ENCODE assay signal across 26 cellular contexts in the genomic region with DNA sequence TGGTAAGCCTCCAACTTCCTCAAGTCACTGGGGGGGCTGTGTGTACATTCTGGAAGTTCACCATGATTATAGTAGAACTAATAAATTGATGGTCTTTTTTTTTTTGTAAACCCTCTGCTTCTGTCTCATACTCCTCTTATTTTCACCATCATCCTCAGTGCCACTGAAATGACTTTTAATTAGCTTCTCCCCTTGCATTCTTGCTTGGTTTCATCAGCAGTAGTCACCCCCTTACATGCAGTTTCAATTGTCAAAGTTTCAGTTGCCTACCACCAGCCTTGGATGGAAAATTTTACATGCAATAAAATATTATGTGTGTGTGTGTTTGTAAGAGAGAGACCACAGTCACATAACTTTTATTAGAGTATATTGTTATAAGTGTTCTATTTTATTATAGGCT.
"Had no signal": no experiment of that assay in that cellular context is flagged by ENCODE, and none has a peak within 500 bp of the region (broad histone marks: within the 10 kb centered on the region; RNA-seq: fewer than 3 reads in every experiment).

No MANE protein-coding gene starts in this region.

- H3K27me3 ChIP-seq: brain microvascular endothelial cell, Peyer's patch had no signal

- H3K4me3 ChIP-seq: K562, Peyer's patch had no signal

- H3K27ac ChIP-seq: brain microvascular endothelial cell, Peyer's patch had no signal

- H3K36me3 ChIP-seq: brain microvascular endothelial cell, Peyer's patch had no signal

- DNase-seq: activated CD4-positive, alpha-beta T cell treated with anti-CD3 and anti-CD28 coated beads, Interleukin-2, amount 10 ng/mL, durations not matched to agents 7 days and 5 days; activated CD4-positive, alpha-beta T cell treated with anti-CD3 and anti-CD28 coated beads, Interleukin-2, amount 50 U/mL, for 48 hours; activated CD8-positive, alpha-beta T cell treated with anti-CD3 and anti-CD28 coated beads, Interleukin-2, amount 10 ng/mL, durations not matched to agents 7 days and 5 days; activated effector memory CD4-positive, alpha-beta T cell treated with Interleukin-2 at 50 U/mL for 16 hours; activated naive CD4-positive, alpha-beta T cell treated with anti-CD3 and anti-CD28 coated beads, Interleukin-2, amount 50 U/mL, for 16 hours; activated naive CD8-positive, alpha-beta T cell treated with anti-CD3 and anti-CD28 coated beads for 36 hours; activated T-cell treated with anti-CD3 and anti-CD28 coated beads, Interleukin-2, amount 50 U/mL, for 24 hours; amniotic stem cell; aorta; brain microvascular endothelial cell; central memory CD4-positive, alpha-beta T cell; NCI-H1048; NCI-H1105 treated with DMSO at 0.1 percent for 48 hours; NCI-H1436; NCI-H1694; NCI-H1930; NCI-H2081 treated with DMSO at 0.1 percent for 48 hours; NCI-H226; NCI-H446 treated with DMSO at 0.1 percent for 48 hours; NCI-H69; PC-3; Peyer's patch; RPMI8226; SHP77 treated with DMSO at 0.1 percent for 48 hours; SW 1271 had no signal

- H3K27ac Mint-ChIP-seq: activated CD4-positive, alpha-beta T cell treated with anti-CD3 and anti-CD28 coated beads, Interleukin-2, amount 10 ng/mL, durations not matched to agents 7 days and 5 days; activated CD8-positive, alpha-beta T cell treated with anti-CD3 and anti-CD28 coated beads, Interleukin-2, amount 10 ng/mL, durations not matched to agents 7 days and 5 days; activated naive CD8-positive, alpha-beta T cell treated with anti-CD3 and anti-CD28 coated beads for 36 hours; activated T-cell treated with anti-CD3 and anti-CD28 coated beads, Interleukin-2, amount 50 U/mL, for 24 hours had no signal

- H3K27me3 Mint-ChIP-seq: activated CD4-positive, alpha-beta T cell treated with anti-CD3 and anti-CD28 coated beads, Interleukin-2, amount 10 ng/mL, durations not matched to agents 7 days and 5 days; activated naive CD8-positive, alpha-beta T cell treated with anti-CD3 and anti-CD28 coated beads for 36 hours; activated T-cell treated with anti-CD3 and anti-CD28 coated beads, Interleukin-2, amount 50 U/mL, for 24 hours had no signal

- H3K4me1 ChIP-seq: Peyer's patch had no signal

- H3K9me3 ChIP-seq: Peyer's patch had no signal

- H3K4me1 Mint-ChIP-seq: activated CD4-positive, alpha-beta T cell treated with anti-CD3 and anti-CD28 coated beads, Interleukin-2, amount 10 ng/mL, durations not matched to agents 7 days and 5 days; activated naive CD8-positive, alpha-beta T cell treated with anti-CD3 and anti-CD28 coated beads for 36 hours had no signal

- H3K9me3 Mint-ChIP-seq: activated CD4-positive, alpha-beta T cell treated with anti-CD3 and anti-CD28 coated beads, Interleukin-2, amount 10 ng/mL, durations not matched to agents 7 days and 5 days had no signal

- H3K36me3 Mint-ChIP-seq: activated naive CD8-positive, alpha-beta T cell treated with anti-CD3 and anti-CD28 coated beads for 36 hours had no signal

- H3K4me3 Mint-ChIP-seq: activated CD4-positive, alpha-beta T cell treated with anti-CD3 and anti-CD28 coated beads, Interleukin-2, amount 10 ng/mL, durations not matched to agents 7 days and 5 days; activated CD8-positive, alpha-beta T cell treated with anti-CD3 and anti-CD28 coated beads, Interleukin-2, amount 10 ng/mL, durations not matched to agents 7 days and 5 days; activated naive CD8-positive, alpha-beta T cell treated with anti-CD3 and anti-CD28 coated beads for 36 hours; activated T-cell treated with anti-CD3 and anti-CD28 coated beads, Interleukin-2, amount 50 U/mL, for 24 hours had no signal

- FAIRE-seq: K562 had no signal
